ENCODE assay signal across 1 cellular context in genomic region chr4:176435891-176436499, GRCh38.
TF ChIP-seq lines count a peak whose summit lies in the region.

No MANE protein-coding gene starts in this region.

TF ChIP-seq in WTC11, 78 proteins besides CTCF, POLR2A, EP300 and RAD21 (continued from another document):
- TF ChIP-seq PRDM15 (CRISPR knock-in tag; IDR thresholded peaks at IDR 0.05) (no peak), HMGA2 (CRISPR knock-in tag; IDR thresholded peaks at IDR 0.05) (no peak), ELF4 (CRISPR knock-in tag; IDR thresholded peaks at IDR 0.05; ENCODE audit: low read depth) (no peak), PREB (CRISPR knock-in tag; IDR thresholded peaks at IDR 0.05; ENCODE audit: borderline replicate concordance) (no peak)
TF ChIP-seq in WTC11: peak in this region for 0.
